1 cellular context compared by ENCODE assay signal in genomic region chr16:56643080-56643778, GRCh38.
A peak's percentile ranks its signal among the peaks of the same experiment; 100 is the strongest.
TF ChIP-seq lines count a peak whose summit lies in the region.

No MANE protein-coding gene starts in this region.

TF ChIP-seq in K562, 482 proteins besides CTCF, POLR2A, EP300 and RAD21 (continued from another document):
- peak; percentile 40; the same call in 1 of the 2 replicates for TF ChIP-seq CTBP1 (IDR thresholded peaks at IDR 0.05; ENCODE audit: borderline replicate concordance)
- TF ChIP-seq HMGN3 (IDR thresholded peaks at IDR 0.05; ENCODE audit: borderline replicate concordance, extremely low read depth, insufficient read length, low read depth, low read length): peak; percentile 40
- TF ChIP-seq NRF1 (conservative IDR thresholded peaks at IDR 0.05 in 1 of 2, IDR thresholded peaks at IDR 0.05 in 1 of 2): peak; percentile 80 to 84
- no peak for TF ChIP-seq ZNF174 (CRISPR knock-in tag; IDR thresholded peaks at IDR 0.05)
- TF ChIP-seq RFX7 (CRISPR knock-in tag; IDR thresholded peaks at IDR 0.05): no peak
- no peak for TF ChIP-seq CBFA2T3 (IDR thresholded peaks at IDR 0.05)
- TF ChIP-seq, protein P1, sequence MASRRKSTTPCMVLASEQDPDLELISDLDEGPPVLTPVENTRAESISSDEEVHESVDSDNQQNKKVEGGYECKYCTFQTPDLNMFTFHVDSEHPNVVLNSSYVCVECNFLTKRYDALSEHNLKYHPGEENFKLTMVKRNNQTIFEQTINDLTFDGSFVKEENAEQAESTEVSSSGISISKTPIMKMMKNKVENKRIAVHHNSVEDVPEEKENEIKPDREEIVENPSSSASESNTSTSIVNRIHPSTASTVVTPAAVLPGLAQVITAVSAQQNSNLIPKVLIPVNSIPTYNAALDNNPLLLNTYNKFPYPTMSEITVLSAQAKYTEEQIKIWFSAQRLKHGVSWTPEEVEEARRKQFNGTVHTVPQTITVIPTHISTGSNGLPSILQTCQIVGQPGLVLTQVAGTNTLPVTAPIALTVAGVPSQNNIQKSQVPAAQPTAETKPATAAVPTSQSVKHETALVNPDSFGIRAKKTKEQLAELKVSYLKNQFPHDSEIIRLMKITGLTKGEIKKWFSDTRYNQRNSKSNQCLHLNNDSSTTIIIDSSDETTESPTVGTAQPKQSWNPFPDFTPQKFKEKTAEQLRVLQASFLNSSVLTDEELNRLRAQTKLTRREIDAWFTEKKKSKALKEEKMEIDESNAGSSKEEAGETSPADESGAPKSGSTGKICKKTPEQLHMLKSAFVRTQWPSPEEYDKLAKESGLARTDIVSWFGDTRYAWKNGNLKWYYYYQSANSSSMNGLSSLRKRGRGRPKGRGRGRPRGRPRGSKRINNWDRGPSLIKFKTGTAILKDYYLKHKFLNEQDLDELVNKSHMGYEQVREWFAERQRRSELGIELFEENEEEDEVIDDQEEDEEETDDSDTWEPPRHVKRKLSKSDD (conservative IDR thresholded peaks at IDR 0.05; ENCODE audit: low read length): no peak
- TF ChIP-seq MAZ (CRISPR knock-in tag; conservative IDR thresholded peaks at IDR 0.05 in 1 of 2, IDR thresholded peaks at IDR 0.05 in 1 of 2): peak; percentile 37 to 41; a peak in 2 of 4 replicates
- TF ChIP-seq E2F5 (CRISPR knock-in tag; IDR thresholded peaks at IDR 0.05): no peak
- TF ChIP-seq, protein P2, sequence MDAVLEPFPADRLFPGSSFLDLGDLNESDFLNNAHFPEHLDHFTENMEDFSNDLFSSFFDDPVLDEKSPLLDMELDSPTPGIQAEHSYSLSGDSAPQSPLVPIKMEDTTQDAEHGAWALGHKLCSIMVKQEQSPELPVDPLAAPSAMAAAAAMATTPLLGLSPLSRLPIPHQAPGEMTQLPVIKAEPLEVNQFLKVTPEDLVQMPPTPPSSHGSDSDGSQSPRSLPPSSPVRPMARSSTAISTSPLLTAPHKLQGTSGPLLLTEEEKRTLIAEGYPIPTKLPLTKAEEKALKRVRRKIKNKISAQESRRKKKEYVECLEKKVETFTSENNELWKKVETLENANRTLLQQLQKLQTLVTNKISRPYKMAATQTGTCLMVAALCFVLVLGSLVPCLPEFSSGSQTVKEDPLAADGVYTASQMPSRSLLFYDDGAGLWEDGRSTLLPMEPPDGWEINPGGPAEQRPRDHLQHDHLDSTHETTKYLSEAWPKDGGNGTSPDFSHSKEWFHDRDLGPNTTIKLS (IDR thresholded peaks at IDR 0.05; ENCODE audit: borderline replicate concordance, low read depth): no peak
- no peak for TF ChIP-seq NR3C1 (CRISPR knock-in tag; IDR thresholded peaks at IDR 0.05)
- TF ChIP-seq TBP (optimal IDR thresholded peaks at IDR 0.05; ENCODE audit: low read depth, low read length): no peak
- no peak for TF ChIP-seq ZNF57 (CRISPR knock-in tag; IDR thresholded peaks at IDR 0.05)
- peak; percentile 69 for TF ChIP-seq EGR1 (conservative IDR thresholded peaks at IDR 0.05)
- no peak for TF ChIP-seq ZNF184 (CRISPR knock-in tag; IDR thresholded peaks at IDR 0.05)
- TF ChIP-seq, protein P3, sequence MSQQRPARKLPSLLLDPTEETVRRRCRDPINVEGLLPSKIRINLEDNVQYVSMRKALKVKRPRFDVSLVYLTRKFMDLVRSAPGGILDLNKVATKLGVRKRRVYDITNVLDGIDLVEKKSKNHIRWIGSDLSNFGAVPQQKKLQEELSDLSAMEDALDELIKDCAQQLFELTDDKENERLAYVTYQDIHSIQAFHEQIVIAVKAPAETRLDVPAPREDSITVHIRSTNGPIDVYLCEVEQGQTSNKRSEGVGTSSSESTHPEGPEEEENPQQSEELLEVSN (IDR thresholded peaks at IDR 0.05; ENCODE audit: borderline replicate concordance in 1 of 2, extremely low read depth in 1 of 2, insufficient read depth in 1 of 2, insufficient read length in 1 of 2, low read depth in 1 of 2, low read length in 1 of 2, poor library complexity in 1 of 2, severe bottlenecking in 1 of 2): peak; percentile 74 to 94
- TF ChIP-seq VEZF1 (CRISPR knock-in tag; IDR thresholded peaks at IDR 0.05): peak; percentile 48
- no peak for TF ChIP-seq ZEB2 (IDR thresholded peaks at IDR 0.05)
- no peak for TF ChIP-seq HMG20B (CRISPR knock-in tag; IDR thresholded peaks at IDR 0.05)
